Comparison of ENCODE assay signal across 15 cellular contexts in the genomic region with DNA sequence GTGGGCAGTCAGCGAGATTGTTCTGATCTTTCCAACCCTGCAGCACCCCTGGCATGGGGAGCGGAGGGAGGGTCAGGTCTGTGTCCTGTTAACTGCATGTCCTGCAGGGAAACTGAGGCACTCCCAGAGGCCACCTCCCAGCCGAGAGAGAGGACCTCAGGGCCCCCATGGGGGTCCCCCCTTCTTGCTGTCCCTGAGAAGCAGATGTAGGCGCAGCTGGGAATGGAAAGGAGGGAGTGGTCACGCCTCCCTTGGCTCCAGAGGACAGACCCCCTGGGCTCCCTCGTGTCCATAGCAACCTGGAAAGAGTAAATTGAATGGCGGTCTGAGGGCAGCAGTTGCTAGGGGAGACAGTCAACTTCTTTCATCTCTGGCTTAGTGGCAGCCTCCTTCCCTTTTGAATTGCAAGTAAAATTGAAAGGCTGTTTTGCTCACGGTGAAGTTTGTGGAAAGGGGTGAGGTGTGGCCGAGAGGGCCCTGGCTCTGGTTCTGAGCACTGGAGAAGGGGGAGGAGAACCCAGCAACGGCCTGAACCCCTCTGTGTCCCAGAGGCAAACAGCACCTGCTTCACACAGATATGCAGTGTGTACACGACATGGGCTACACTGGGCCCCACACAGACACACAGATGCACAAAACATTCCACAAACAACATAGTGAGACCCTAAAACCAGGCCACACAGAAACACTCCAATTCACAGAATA. TPM values are rescaled to one million over a fixed set of nuclear protein-coding genes. Genes with fewer than 3 reads are reported as not detected.
DNase-seq lines count a peak whose midpoint lies in the region; ATAC-seq lines count a peak whose summit lies in the region.
"Had no signal": no experiment of that assay in that cellular context is flagged by ENCODE, and none has a peak within 500 bp of the region (broad histone marks: within the 10 kb centered on the region; RNA-seq: fewer than 3 reads in every experiment).

No MANE protein-coding gene starts in this region.

- H3K4me2 ChIP-seq in neuronal stem cell (ENCODE audit: insufficient read depth, low read length, poor library complexity, severe bottlenecking): peak overlapping the region; percentile 62

- H2AFZ ChIP-seq in neuronal stem cell (ENCODE audit: low read length): no peak overlapping the region

- H2BK5ac ChIP-seq in neuronal stem cell (ENCODE audit: low read length): peak overlapping the region; percentile 98

- H3K4me3 ChIP-seq in HUES48 (ENCODE audit: low read depth, low read length) (no peak overlapping the region), endocrine pancreas (ENCODE audit: control insufficient read depth, insufficient read depth, low read length) (no peak overlapping the region), neuronal stem cell (ENCODE audit: low read length in 2 of 2) (peak overlapping the region in 1 of 2 donors; percentile 67)
- H3K4me3 ChIP-seq: gastroesophageal sphincter, lung had no signal

- H3K9ac ChIP-seq in HUES48 (ENCODE audit: low read depth, low read length): no peak overlapping the region
- H3K9ac ChIP-seq in endocrine pancreas (ENCODE audit: control insufficient read depth, insufficient read depth, low read length): peak overlapping the region; percentile 0
- peak overlapping the region; percentile 53 for H3K9ac ChIP-seq in neuronal stem cell (ENCODE audit: low read depth, low read length, poor library complexity)

- H3K27ac ChIP-seq in HUES48 (ENCODE audit: low read depth, low read length): peak overlapping the region; percentile 33
- H3K27ac ChIP-seq in neuronal stem cell (replicated peaks; ENCODE audit: low read length): peak overlapping the region; percentile 91
- H3K27ac ChIP-seq: gastroesophageal sphincter had no signal

- no peak overlapping the region for H3K4ac ChIP-seq in neuronal stem cell (ENCODE audit: low read length)

- H3K4me1 ChIP-seq in HUES48 (ENCODE audit: control insufficient read depth, insufficient read depth, low read length) (peaks cover 12% of the 10 kb centered on the region), endocrine pancreas (ENCODE audit: control insufficient read depth, insufficient read depth, low read length) (no peaks in the 10 kb centered on the region), neuronal stem cell (ENCODE audit: control insufficient read depth in 2 of 2, insufficient read depth in 1 of 2, low read depth in 1 of 2, low read length in 2 of 2) (peaks cover 34 to 44% of the 10 kb centered on the region in 2 donors)

- peaks cover 38% of the 10 kb centered on the region for H3K79me1 ChIP-seq in neuronal stem cell (ENCODE audit: low read depth, low read length)

- ATAC-seq in HG02885 (IDR thresholded peaks at IDR 0.05; ENCODE audit: poor library complexity, unreplicated experiment): no peak
- ATAC-seq in HG03280 (IDR thresholded peaks at IDR 0.05; ENCODE audit: unreplicated experiment): no peak
- ATAC-seq: gastroesophageal sphincter had no signal

- H3K36me3 ChIP-seq in HUES48 (ENCODE audit: control insufficient read depth, insufficient read depth, low read length) (peaks cover 29% of the 10 kb centered on the region), endocrine pancreas (ENCODE audit: control insufficient read depth, insufficient read depth, low read length) (no peaks in the 10 kb centered on the region), neuronal stem cell (replicated peaks in 1 of 2; ENCODE audit: control insufficient read depth in 2 of 2, insufficient read depth in 2 of 2, low read length in 2 of 2) (peaks cover 14 to 15% of the 10 kb centered on the region in 2 donors)

- peak overlapping the region; percentile 100 for H2AK5ac ChIP-seq in neuronal stem cell (ENCODE audit: low read depth, low read length)

- peak overlapping the region; percentile 97 for H4K91ac ChIP-seq in neuronal stem cell (ENCODE audit: low read depth, low read length, poor library complexity)

- no peaks in the 10 kb centered on the region for H3K27me3 ChIP-seq in HUES48 (ENCODE audit: control insufficient read depth, insufficient read depth, low read length)
- no peaks in the 10 kb centered on the region for H3K27me3 ChIP-seq in endocrine pancreas (ENCODE audit: control insufficient read depth, insufficient read depth, low read length)
- H3K27me3 ChIP-seq in neuronal stem cell (ENCODE audit: control insufficient read depth in 3 of 3, insufficient read depth in 3 of 3, low read depth in 1 of 3, low read length in 3 of 3): no peaks in the 10 kb centered on the region

- peak; percentile 98 for DNase-seq in NCI-H2227 (lab: John Stamatoyannopoulos, UW; ENCODE audit: unreplicated experiment)
- peak; percentile 88 for DNase-seq in neuronal stem cell (ENCODE audit: low spot score)
- no peak for DNase-seq in activated CD8-positive, alpha-beta memory T cell treated with anti-CD3 and anti-CD28 coated beads for 24 hours
- DNase-seq in T-helper 1 cell: no peak
- DNase-seq: activated effector memory CD4-positive, alpha-beta T cell treated with anti-CD3 and anti-CD28 coated beads, Interleukin-2, amount 50 U/mL, for 16 hours; HCEC 1CT; KG1; NCI-H526 treated with DMSO at 0.1 percent for 48 hours; stimulated activated CD4-positive, alpha-beta T cell treated with anti-CD3 and anti-CD28 coated beads, Interleukin-4, amount 100 ng/mL, for 24 hours had no signal

- no peaks in the 10 kb centered on the region for H3K9me3 ChIP-seq in HUES48 (ENCODE audit: control insufficient read depth, insufficient read depth, low read length)
- no peaks in the 10 kb centered on the region for H3K9me3 ChIP-seq in endocrine pancreas (ENCODE audit: control insufficient read depth, low read length)
- no peaks in the 10 kb centered on the region for H3K9me3 ChIP-seq in neuronal stem cell (replicated peaks in 1 of 2; ENCODE audit: control insufficient read depth in 2 of 2, insufficient read depth in 1 of 2, low read depth in 1 of 2, low read length in 2 of 2)
- H3K9me3 ChIP-seq: gastroesophageal sphincter had no signal

- peak overlapping the region; percentile 99 for H2BK12ac ChIP-seq in neuronal stem cell (ENCODE audit: low read length)

- no peak overlapping the region for H3K14ac ChIP-seq in neuronal stem cell (ENCODE audit: low read length)

- H4K8ac ChIP-seq in neuronal stem cell (ENCODE audit: low read depth, low read length): no peak overlapping the region

- peak overlapping the region; percentile 76 for H3K23ac ChIP-seq in neuronal stem cell (ENCODE audit: low read depth, low read length, poor library complexity)

- WGBS in neuronal stem cell (ENCODE audit: extremely low coverage in 2 of 2, insufficient read length in 2 of 2, insufficient replicate concordance in 1 of 2), 2 donors: no CpG with 5 or more reads among the region's 11 CpGs

- peak overlapping the region; percentile 61 for H2BK120ac ChIP-seq in neuronal stem cell (ENCODE audit: low read depth, low read length)

- H3K18ac ChIP-seq in neuronal stem cell (ENCODE audit: low read length): peak overlapping the region; percentile 97

- H2BK15ac ChIP-seq in neuronal stem cell (ENCODE audit: low read length): peak overlapping the region; percentile 75

RNA-seq across cellular contexts. Expression of a gene that starts 4.9 kb away (rescaled TPM):
- 26.8 TPM for polyA plus RNA-seq in neuronal stem cell (2013, experiment 1 of 2)
- 24.4 TPM for polyA plus RNA-seq in neuronal stem cell (2013, experiment 2 of 2)

RNA-seq across cellular contexts. Expression of a gene that starts 30.9 kb away (rescaled TPM):
- polyA plus RNA-seq in neuronal stem cell (2013, experiment 1 of 2): 14.3 TPM
- polyA plus RNA-seq in neuronal stem cell (2013, experiment 2 of 2): 15.9 TPM
- polyA plus RNA-seq: lung had no signal

RNA-seq across cellular contexts. Expression of a gene that starts 53.8 kb away (rescaled TPM):
- polyA plus RNA-seq in neuronal stem cell (2013, experiment 1 of 2): 244 TPM
- polyA plus RNA-seq in neuronal stem cell (2013, experiment 2 of 2): 239 TPM

Comparison
In these comparisons a context has a peak if more than half of its experiments do, and no peak if none do; other contexts are left out.
1. DNase-seq: peak in NCI-H2227 (single experiment) and neuronal stem cell (single experiment); none in activated CD8-positive, alpha-beta memory T cell treated with anti-CD3 and anti-CD28 coated beads for 24 hours (single experiment) and T-helper 1 cell (0 of 5).